12 cellular contexts compared by ENCODE assay signal in genomic region chr7:142298009-142298408, GRCh38. TPM values are rescaled to one million over a fixed set of nuclear protein-coding genes. Genes with fewer than 3 reads are reported as not detected.
DNase-seq lines count a peak whose midpoint lies in the region; TF ChIP-seq lines count a peak whose summit lies in the region.
"Had no signal": no experiment of that assay in that cellular context is flagged by ENCODE, and none has a peak within 500 bp of the region (broad histone marks: within the 10 kb centered on the region; RNA-seq: fewer than 3 reads in every experiment).

No MANE protein-coding gene starts in this region.

- WGBS in trophoblast cell (ENCODE audit: extremely low coverage, insufficient coverage, insufficient read length), result no CpG with 5 or more reads among the region's 5 CpGs

- H3K79me2 ChIP-seq in trophoblast cell (ENCODE audit: control insufficient read depth, insufficient read depth, low read length, poor library complexity), result no peaks in the 10 kb centered on the region

- no peak overlapping the region for H3K27ac ChIP-seq in trophoblast cell (ENCODE audit: low read depth, low read length)

- no peak overlapping the region for H2AK5ac ChIP-seq in trophoblast cell (ENCODE audit: low read length)

- H3K23ac ChIP-seq in trophoblast cell (ENCODE audit: low read length), result no peak overlapping the region

- no peaks in the 10 kb centered on the region for H3K27me3 ChIP-seq in trophoblast cell (ENCODE audit: insufficient read depth, low read length)

- no peaks in the 10 kb centered on the region for H3K36me3 ChIP-seq in trophoblast cell (ENCODE audit: control insufficient read depth in 1 of 2, insufficient read depth in 2 of 2, low read length in 2 of 2)
- H3K36me3 ChIP-seq: HAP-1 had no signal

- H3K4me2 ChIP-seq in trophoblast cell (ENCODE audit: low read length), result no peak overlapping the region

- no peaks in the 10 kb centered on the region for H3K9me3 ChIP-seq in trophoblast cell (ENCODE audit: insufficient read depth, low read depth, low read length)
- H3K9me3 ChIP-seq: HAP-1 had no signal

- peak; percentile 20 for DNase-seq in NCI-H2171 treated with DMSO at 0.1 percent for 48 hours (lab: John Stamatoyannopoulos, UW)
- DNase-seq in NCI-H2171 (lab: John Stamatoyannopoulos, UW), result no peak
- no peak for DNase-seq in LNCaP clone FGC (ENCODE audit: low read depth)
- no peak for DNase-seq in chondrocyte (ENCODE audit: low spot score)
- peak; percentile 40 to 67 for DNase-seq in trophoblast cell
- DNase-seq in anterior cingulate cortex (lab: John Stamatoyannopoulos, UW), result no peak
- no peak for DNase-seq in NCI-H1436 (lab: John Stamatoyannopoulos, UW)
- no peak for DNase-seq in activated CD4-positive, alpha-beta T cell treated with anti-CD3 and anti-CD28 coated beads for 48 hours

- H3K27ac Mint-ChIP-seq in chondrocyte (ENCODE audit: unreplicated experiment), result no peak overlapping the region

- H3K18ac ChIP-seq in trophoblast cell (ENCODE audit: low read length), result no peak overlapping the region

- no peaks in the 10 kb centered on the region for H3K79me1 ChIP-seq in trophoblast cell (ENCODE audit: low read length)

- H3K4me3 ChIP-seq in LNCaP clone FGC (ENCODE audit: low read depth, low read length) (no peak overlapping the region), trophoblast cell (ENCODE audit: low read depth, low read length) (no peak overlapping the region)
- H3K4me3 ChIP-seq: HAP-1 had no signal

- no peak overlapping the region for H3K9ac ChIP-seq in trophoblast cell (ENCODE audit: low read length)

- H3K27me3 Mint-ChIP-seq in chondrocyte (ENCODE audit: low read depth), result peaks cover 9% of the 10 kb centered on the region

- H2BK120ac ChIP-seq in trophoblast cell (ENCODE audit: insufficient read depth, low read length, poor library complexity), result no peak overlapping the region

- H3K36me3 Mint-ChIP-seq in chondrocyte (ENCODE audit: low read depth), result no peaks in the 10 kb centered on the region

- H3K4me1 ChIP-seq in trophoblast cell (ENCODE audit: control insufficient read depth in 1 of 2, insufficient read depth in 2 of 2, low read length in 2 of 2), result no peaks in the 10 kb centered on the region
- H3K4me1 ChIP-seq: HAP-1 had no signal

- no peak overlapping the region for H2BK5ac ChIP-seq in trophoblast cell (ENCODE audit: low read depth, low read length, poor library complexity)

- H3K4me3 Mint-ChIP-seq in chondrocyte (ENCODE audit: unreplicated experiment), result no peak overlapping the region

- no peak overlapping the region for H4K12ac ChIP-seq in trophoblast cell (ENCODE audit: low read depth, low read length)

- no peak overlapping the region for H2AFZ ChIP-seq in trophoblast cell (ENCODE audit: insufficient read depth, low read length, poor library complexity)

- no peak overlapping the region for H3K4ac ChIP-seq in trophoblast cell (ENCODE audit: low read depth, low read length)

- H4K8ac ChIP-seq in trophoblast cell (ENCODE audit: low read depth, low read length), result no peak overlapping the region

- no peak overlapping the region for H3K14ac ChIP-seq in trophoblast cell (ENCODE audit: low read length)

- H2BK12ac ChIP-seq in trophoblast cell (ENCODE audit: low read length), result no peak overlapping the region

- no peaks in the 10 kb centered on the region for H3K9me3 Mint-ChIP-seq in chondrocyte (ENCODE audit: low read depth)

- no peaks in the 10 kb centered on the region for H3K4me1 Mint-ChIP-seq in chondrocyte (ENCODE audit: low read depth)

- TF ChIP-seq CTCF in LNCaP clone FGC (IDR thresholded peaks at IDR 0.05; ENCODE audit: control insufficient read depth, extremely low read depth, insufficient read depth), result peak; percentile 13; the same call in 1 of the 2 replicates
- peak; percentile 30 for TF ChIP-seq CTCF in chondrocyte (IDR thresholded peaks at IDR 0.05)

- no peak overlapping the region for H4K91ac ChIP-seq in trophoblast cell (ENCODE audit: low read depth, low read length)

RNA-seq across cellular contexts. Expression of gene PRSS58, which starts 40.2 kb away (rescaled TPM):
- not detected in 3 replicates for total RNA-seq in chondrocyte
- polyA plus RNA-seq in trophoblast cell (2013), result not detected in 2 replicates
- total RNA-seq: cerebellum, pulmonary artery endothelial cell, Right ventricle myocardium inferior had no signal

Comparison
In these comparisons a context has a peak if more than half of its experiments do, and no peak if none do; other contexts are left out.
1. DNase-seq: peak in NCI-H2171 treated with DMSO at 0.1 percent for 48 hours (single experiment) and trophoblast cell (2 of 2); none in NCI-H2171 (single experiment), LNCaP clone FGC (single experiment), chondrocyte (single experiment), anterior cingulate cortex (0 of 58), NCI-H1436 (single experiment) and activated CD4-positive, alpha-beta T cell treated with anti-CD3 and anti-CD28 coated beads for 48 hours (single experiment).